In the genomic region with DNA sequence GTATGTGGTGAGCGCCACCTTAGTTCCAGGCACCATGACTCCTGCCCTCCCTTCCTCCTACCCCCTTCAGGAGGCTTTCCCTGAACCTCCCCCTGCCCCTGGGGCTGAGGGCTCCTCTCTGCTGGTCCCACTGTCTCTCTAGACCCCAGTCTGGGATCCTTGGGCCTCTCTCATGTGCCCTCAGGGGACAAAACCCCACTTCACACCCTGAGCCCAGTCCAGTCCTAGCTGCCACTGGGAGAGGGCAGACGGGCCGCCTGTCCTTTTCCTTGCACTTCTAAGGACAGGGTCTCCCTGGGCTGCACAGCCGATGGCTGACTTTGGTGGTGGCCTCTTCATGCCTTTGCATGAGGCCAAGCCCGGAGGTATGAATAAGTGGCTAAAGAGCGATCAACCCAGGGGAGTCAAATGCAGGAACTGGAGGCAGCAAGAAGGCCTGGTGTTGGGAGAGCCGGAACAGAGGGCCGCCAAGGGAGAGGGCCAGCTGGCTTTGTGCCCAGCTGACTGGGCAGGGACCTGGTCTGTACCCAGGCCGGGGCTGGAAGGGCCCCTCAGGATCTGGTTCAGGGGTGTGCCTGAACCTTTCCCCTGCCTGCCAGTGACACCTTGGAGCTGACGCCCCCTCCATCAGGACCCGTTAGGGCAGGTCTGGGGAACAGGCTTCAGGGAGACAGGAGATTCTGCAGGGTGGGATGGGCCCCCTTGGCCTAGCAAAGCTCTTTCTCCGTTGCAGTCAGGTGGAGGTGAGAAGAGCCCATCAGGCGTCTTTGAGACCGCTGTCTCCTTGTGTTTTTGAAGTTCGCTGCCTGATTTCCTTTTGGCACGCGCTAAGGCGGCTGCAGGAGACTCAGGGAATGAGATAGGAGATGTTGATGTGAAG, we compare ENCODE assay signal across 12 cellular contexts. TPM values are rescaled to one million over a fixed set of nuclear protein-coding genes. Genes with fewer than 3 reads are reported as not detected.
DNase-seq lines count a peak whose midpoint lies in the region; ATAC-seq and TF ChIP-seq lines count a peak whose summit lies in the region.
"Had no signal": no experiment of that assay in that cellular context is flagged by ENCODE, and none has a peak within 500 bp of the region (broad histone marks: within the 10 kb centered on the region; RNA-seq: fewer than 3 reads in every experiment).

No MANE protein-coding gene starts in this region.

- no peaks in the 10 kb centered on the region for H3K36me3 Mint-ChIP-seq in activated CD4-positive, alpha-beta T cell treated with anti-CD3 and anti-CD28 coated beads for 36 hours (ENCODE audit: low read depth)

- CTCF ChIA-PET in activated CD4-positive, alpha-beta T cell treated with anti-CD3 and anti-CD28 coated beads for 36 hours (lab: Charles Lee): interaction anchor here (1.1 kb wide), 1 partner anchor 246 kb away, joined by 3 read pairs; no protein-coding TSS in a partner anchor

- H3K4me3 Mint-ChIP-seq in activated CD4-positive, alpha-beta T cell treated with anti-CD3 and anti-CD28 coated beads for 36 hours: no peak overlapping the region

- H3K36me3 ChIP-seq in muscle layer of colon (ENCODE audit: insufficient read depth, low read length) (no peaks in the 10 kb centered on the region), upper lobe of right lung (no peaks in the 10 kb centered on the region)

- DNase-seq in activated CD4-positive, alpha-beta T cell treated with anti-CD3 and anti-CD28 coated beads for 36 hours: peak; percentile 3
- DNase-seq in activated CD4-positive, alpha-beta T cell treated with anti-CD3 and anti-CD28 coated beads for 48 hours: no peak
- DNase-seq in fibroblast of the aortic adventitia (ENCODE audit: low read depth) (peak; percentile 83), upper lobe of right lung (peak; percentile 64), OCI-M2 (lab: John Stamatoyannopoulos, UW; ENCODE audit: unreplicated experiment) (no peak)
- no peak for DNase-seq in NK-92 treated with Interleukin-12 subunit alpha and Interleukin-12 subunit beta, amount 100 ng/mL, for 24 hours (lab: John Stamatoyannopoulos, UW)
- DNase-seq: 8988T, DMS79, NCI-H526 treated with DMSO at 0.1 percent for 48 hours, occipital lobe had no signal

- POLR2A ChIA-PET in activated CD4-positive, alpha-beta T cell treated with anti-CD3 and anti-CD28 coated beads for 36 hours (lab: Charles Lee): no interaction called here

- peaks cover 2% of the 10 kb centered on the region for H3K27me3 Mint-ChIP-seq in activated CD4-positive, alpha-beta T cell treated with anti-CD3 and anti-CD28 coated beads for 36 hours

- TF ChIP-seq CTCF in fibroblast of the aortic adventitia (IDR thresholded peaks at IDR 0.05; ENCODE audit: insufficient read depth, low read length) (no peak), upper lobe of right lung (IDR thresholded peaks at IDR 0.05) (no peak)

- H3K27me3 ChIP-seq in muscle layer of colon (ENCODE audit: control insufficient read depth in 1 of 2, insufficient read depth in 2 of 2, low read length in 2 of 2) (no peaks in the 10 kb centered on the region), upper lobe of right lung (no peaks in the 10 kb centered on the region)

- no peak for ATAC-seq in activated CD4-positive, alpha-beta T cell treated with anti-CD3 and anti-CD28 coated beads for 36 hours
- ATAC-seq in upper lobe of right lung (no peak), GM18505 (IDR thresholded peaks at IDR 0.05; ENCODE audit: unreplicated experiment) (no peak)

- intact Hi-C loops in activated CD4-positive, alpha-beta T cell treated with anti-CD3 and anti-CD28 coated beads for 36 hours (cut with DNase I, micrococcal nuclease): no loop called here
- intact Hi-C loops in upper lobe of right lung (cut with DNase I): no loop called here

- no peak overlapping the region for H3K27ac Mint-ChIP-seq in activated CD4-positive, alpha-beta T cell treated with anti-CD3 and anti-CD28 coated beads for 36 hours

- TF ChIP-seq POLR2A in GM18505 (IDR thresholded peaks at IDR 0.05; ENCODE audit: borderline replicate concordance, extremely low read depth, insufficient read depth, insufficient read length): no peak

- H3K4me1 ChIP-seq in muscle layer of colon (ENCODE audit: insufficient read depth, low read length): peaks cover 20% of the 10 kb centered on the region
- peaks cover 9% of the 10 kb centered on the region for H3K4me1 ChIP-seq in upper lobe of right lung

- no peaks in the 10 kb centered on the region for H3K9me3 ChIP-seq in muscle layer of colon (ENCODE audit: low read length)
- H3K9me3 ChIP-seq in upper lobe of right lung: no peaks in the 10 kb centered on the region

- H3K9ac ChIP-seq in muscle layer of colon (ENCODE audit: low read length): no peak overlapping the region

- H3K27ac ChIP-seq in muscle layer of colon (ENCODE audit: low read depth, low read length) (peak overlapping the region; percentile 48), upper lobe of right lung (peak overlapping the region; percentile 75)

- no peaks in the 10 kb centered on the region for H3K4me1 Mint-ChIP-seq in activated CD4-positive, alpha-beta T cell treated with anti-CD3 and anti-CD28 coated beads for 36 hours

- peak overlapping the region; percentile 40 for H3K4me3 ChIP-seq in fibroblast of the aortic adventitia (ENCODE audit: low read depth, low read length)
- no peak overlapping the region for H3K4me3 ChIP-seq in muscle layer of colon (ENCODE audit: low read depth in 1 of 2, low read length in 2 of 2)
- H3K4me3 ChIP-seq in upper lobe of right lung: no peak overlapping the region

- H3K9me3 Mint-ChIP-seq in activated CD4-positive, alpha-beta T cell treated with anti-CD3 and anti-CD28 coated beads for 36 hours (ENCODE audit: low read depth): no peaks in the 10 kb centered on the region

RNA-seq across cellular contexts. Expression of gene GLI2, which starts 29.6 kb away (rescaled TPM):
- not detected for total RNA-seq in activated CD4-positive, alpha-beta T cell treated with anti-CD3 and anti-CD28 coated beads for 36 hours
- total RNA-seq in fibroblast of the aortic adventitia (ENCODE audit: low replicate concordance): 1.9 and 5.3 TPM in 2 replicates
- total RNA-seq in upper lobe of right lung: 4.7 TPM

Comparison
In these comparisons a context has a peak if more than half of its experiments do, and no peak if none do; other contexts are left out.
1. DNase-seq: peak in activated CD4-positive, alpha-beta T cell treated with anti-CD3 and anti-CD28 coated beads for 36 hours (single experiment), fibroblast of the aortic adventitia (single experiment) and upper lobe of right lung (single experiment); none in activated CD4-positive, alpha-beta T cell treated with anti-CD3 and anti-CD28 coated beads for 48 hours (single experiment), OCI-M2 (single experiment) and NK-92 treated with Interleukin-12 subunit alpha and Interleukin-12 subunit beta, amount 100 ng/mL, for 24 hours (single experiment).